ENCODE assay signal across 22 cellular contexts in genomic region chr14:99600232-99600888, GRCh38. TPM values are rescaled to one million over a fixed set of nuclear protein-coding genes. Genes with fewer than 3 reads are reported as not detected.
DNase-seq lines count a peak whose midpoint lies in the region; ATAC-seq, FAIRE-seq and TF ChIP-seq lines count a peak whose summit lies in the region.
"Had no signal": no experiment of that assay in that cellular context is flagged by ENCODE, and none has a peak within 500 bp of the region (broad histone marks: within the 10 kb centered on the region; RNA-seq: fewer than 3 reads in every experiment).

No MANE protein-coding gene starts in this region.

- peaks cover 54% of the 10 kb centered on the region for H3K4me1 Mint-ChIP-seq in neural progenitor cell

- H3K9me2 ChIP-seq in PC-3 (replicated peaks; ENCODE audit: low read length) = no peaks in the 10 kb centered on the region

- dilution Hi-C loops in endothelial cell of umbilical vein (cut with MboI; ENCODE audit: extremely low pct_ligation_motif_present, low sequenced_read_pairs) = no loop called here

- no peaks in the 10 kb centered on the region for H3K9me3 Mint-ChIP-seq in neural progenitor cell
- H3K9me3 Mint-ChIP-seq: activated naive CD4-positive, alpha-beta T cell treated with anti-CD3 and anti-CD28 coated beads, Interleukin-2, amount 50 U/mL, for 24 hours had no signal

- H3K79me2 ChIP-seq in PC-3 (ENCODE audit: low read length) = peaks cover 84% of the 10 kb centered on the region
- H3K79me2 ChIP-seq in endothelial cell of umbilical vein (ENCODE audit: control insufficient read depth, insufficient read depth, low read length) = no peaks in the 10 kb centered on the region
- H3K79me2 ChIP-seq in neural progenitor cell (ENCODE audit: low read depth) = peaks cover 84% of the 10 kb centered on the region

- peaks cover 0 to 4% (median 0%) of the 10 kb centered on the region in 11 experiments; a peak in 1 of 22 replicates for H3K27me3 ChIP-seq in BLaER1 treated with 17β-estradiol and CSF1 and Interleukin-3, amounts not matched to agents 10 nM and 100 nM
- H3K27me3 ChIP-seq in PC-3 (ENCODE audit: low read length) (no peaks in the 10 kb centered on the region), endothelial cell of umbilical vein (ENCODE audit: control insufficient read depth in 2 of 2, insufficient read depth in 2 of 2, low read length in 2 of 2) (peaks cover 0 to 5% of the 10 kb centered on the region in 2 experiments), neural progenitor cell (peaks cover 25% of the 10 kb centered on the region)
- H3K27me3 ChIP-seq: cardiac muscle cell had no signal

- ATAC-seq in PC-3 (no peak), GM18511 (IDR thresholded peaks at IDR 0.05; ENCODE audit: unreplicated experiment) (no peak), GM21367 (IDR thresholded peaks at IDR 0.05; ENCODE audit: unreplicated experiment) (no peak)
- ATAC-seq: Right ventricle myocardium inferior had no signal

- BruUV-seq in PC-3 (replicated peaks; lab: Mats Ljungman, UMichigan) (no TSS peak), endothelial cell of umbilical vein (replicated peaks; lab: Mats Ljungman, UMichigan) (no TSS peak)

- H3K4me2 ChIP-seq in BLaER1 treated with 17β-estradiol and CSF1 and Interleukin-3, amounts not matched to agents 10 nM and 100 nM = peak overlapping the region in 10 of 11 experiments; percentile 7 to 100 (median 92); a peak in 18 of 22 replicates
- H3K4me2 ChIP-seq in PC-3 (ENCODE audit: low read length) (peak overlapping the region; percentile 89), endothelial cell of umbilical vein (ENCODE audit: insufficient read depth, low read length) (no peak overlapping the region), neural progenitor cell (no peak overlapping the region)

- H3K4me3 Mint-ChIP-seq in neural progenitor cell = peak overlapping the region; percentile 38

- H3K9me3 ChIP-seq in BLaER1 treated with 17β-estradiol and CSF1 and Interleukin-3, amounts not matched to agents 10 nM and 100 nM (replicated peaks in 1 of 11) = no peaks in the 10 kb centered on the region
- H3K9me3 ChIP-seq in PC-3 (ENCODE audit: low read length) = no peaks in the 10 kb centered on the region
- no peaks in the 10 kb centered on the region for H3K9me3 ChIP-seq in endothelial cell of umbilical vein (replicated peaks; ENCODE audit: control insufficient read depth, insufficient read depth, low read length)
- no peaks in the 10 kb centered on the region for H3K9me3 ChIP-seq in neural progenitor cell (ENCODE audit: low read depth)
- H3K9me3 ChIP-seq: spleen had no signal

- CTCF ChIA-PET in PC-3 (lab: Charles Lee) (no interaction called here), endothelial cell of umbilical vein (lab: Charles Lee) (interaction anchor here (1.1 to 8.0 kb wide), 3 partner anchors 9 to 25 kb away, joined by 3 to 61 read pairs (median 8); no protein-coding TSS in a partner anchor)

- no peak overlapping the region for H3K27ac ChIP-seq in BLaER1 treated with 17β-estradiol and CSF1 and Interleukin-3, amounts not matched to agents 10 nM and 100 nM
- no peak overlapping the region for H3K27ac ChIP-seq in PC-3 (ENCODE audit: low read length)
- no peak overlapping the region for H3K27ac ChIP-seq in endothelial cell of umbilical vein (ENCODE audit: insufficient read depth, low read depth, low read length)
- no peak overlapping the region for H3K27ac ChIP-seq in neural progenitor cell
- H3K27ac ChIP-seq: GM23248 had no signal

- no peaks in the 10 kb centered on the region for H3K9me1 ChIP-seq in endothelial cell of umbilical vein (replicated peaks; ENCODE audit: control insufficient read depth, extremely low read depth, insufficient read depth, low read length)

- H3K4me1 ChIP-seq in BLaER1 treated with 17β-estradiol and CSF1 and Interleukin-3, amounts not matched to agents 10 nM and 100 nM = peaks cover 44 to 84% (median 82%) of the 10 kb centered on the region in 10 experiments
- H3K4me1 ChIP-seq in PC-3 (ENCODE audit: insufficient read depth, low read length) (peaks cover 28% of the 10 kb centered on the region), endothelial cell of umbilical vein (ENCODE audit: control insufficient read depth, extremely low read depth, insufficient read depth, low read length) (peaks cover 37% of the 10 kb centered on the region), neural progenitor cell (peaks cover 42% of the 10 kb centered on the region)

- H3F3A ChIP-seq in PC-3 (ENCODE audit: low read length, unreplicated experiment) (no peaks in the 10 kb centered on the region), neural progenitor cell (ENCODE audit: low read depth) (peaks cover 40% of the 10 kb centered on the region)

- H2AFZ ChIP-seq in PC-3 (ENCODE audit: low read length) (no peak overlapping the region), endothelial cell of umbilical vein (ENCODE audit: low read depth, low read length) (no peak overlapping the region), neural progenitor cell (replicated peaks) (no peak overlapping the region)
- H2AFZ ChIP-seq: GM23248 had no signal

- no peaks in the 10 kb centered on the region for H3K36me3 Mint-ChIP-seq in neural progenitor cell
- H3K36me3 Mint-ChIP-seq: activated naive CD4-positive, alpha-beta T cell treated with anti-CD3 and anti-CD28 coated beads, Interleukin-2, amount 50 U/mL, for 24 hours had no signal

- H3K36me3 ChIP-seq in BLaER1 treated with 17β-estradiol and CSF1 and Interleukin-3, amounts not matched to agents 10 nM and 100 nM = no peaks in the 10 kb centered on the region; a peak in 1 of 22 replicates
- no peaks in the 10 kb centered on the region for H3K36me3 ChIP-seq in PC-3 (ENCODE audit: low read depth, low read length)
- H3K36me3 ChIP-seq in endothelial cell of umbilical vein (ENCODE audit: control insufficient read depth in 2 of 2, extremely low read depth in 1 of 2, insufficient read depth in 2 of 2, low read length in 2 of 2) = no peaks in the 10 kb centered on the region
- no peaks in the 10 kb centered on the region for H3K36me3 ChIP-seq in neural progenitor cell
- H3K36me3 ChIP-seq: cardiac muscle cell, spleen had no signal

- intact Hi-C loops in PC-3 (cut with micrococcal nuclease) (no loop called here), endothelial cell of umbilical vein (cut with micrococcal nuclease) (loop anchor here (5.0 kb wide), 1 partner anchor 152 kb away; no protein-coding TSS in a partner anchor)

- H4K20me1 ChIP-seq in BLaER1 treated with 17β-estradiol and CSF1 and Interleukin-3, amounts not matched to agents 10 nM and 100 nM = peaks cover 0 to 67% (median 16%) of the 10 kb centered on the region in 11 experiments; a peak in 13 of 22 replicates
- H4K20me1 ChIP-seq in PC-3 (ENCODE audit: low read length) (peaks cover 60% of the 10 kb centered on the region), endothelial cell of umbilical vein (replicated peaks; ENCODE audit: control insufficient read depth, extremely low read depth, insufficient read depth, low read length) (no peaks in the 10 kb centered on the region), neural progenitor cell (ENCODE audit: low read depth) (peaks cover 81% of the 10 kb centered on the region)

- no peak for TF ChIP-seq POLR2A in endothelial cell of umbilical vein (IDR thresholded peaks at IDR 0.05; ENCODE audit: low read depth, low read length)

- no peak for TF ChIP-seq CTCF in PC-3 (conservative IDR thresholded peaks at IDR 0.05; ENCODE audit: low read depth, low read length)
- TF ChIP-seq CTCF in endothelial cell of umbilical vein (IDR thresholded peaks at IDR 0.05; ENCODE audit: extremely low read depth in 1 of 2, insufficient read depth in 1 of 2, low read depth in 1 of 2, low read length in 2 of 2) = no peak
- no peak for TF ChIP-seq CTCF in neural progenitor cell (IDR thresholded peaks at IDR 0.05)

- H3K27me3 Mint-ChIP-seq in neural progenitor cell (ENCODE audit: insufficient read depth, low read depth) = peaks cover 11% of the 10 kb centered on the region
- H3K27me3 Mint-ChIP-seq: activated naive CD4-positive, alpha-beta T cell treated with anti-CD3 and anti-CD28 coated beads, Interleukin-2, amount 50 U/mL, for 24 hours had no signal

- POLR2A ChIA-PET in PC-3 (lab: Charles Lee; ENCODE audit: unreplicated experiment) = no interaction called here
- POLR2A ChIA-PET in endothelial cell of umbilical vein (lab: Charles Lee) = no interaction called here

- no peak overlapping the region for H3K27ac Mint-ChIP-seq in neural progenitor cell
- H3K27ac Mint-ChIP-seq: activated naive CD4-positive, alpha-beta T cell treated with anti-CD3 and anti-CD28 coated beads, Interleukin-2, amount 50 U/mL, for 24 hours had no signal

- peak; percentile 66 for FAIRE-seq in endothelial cell of umbilical vein (lab: Jason Lieb, UNC)
- FAIRE-seq: HTR-8/SVneo had no signal

- H3K4me3 ChIP-seq in BLaER1 treated with 17β-estradiol and CSF1 and Interleukin-3, amounts not matched to agents 10 nM and 100 nM = no peak overlapping the region
- H3K4me3 ChIP-seq in PC-3 (ENCODE audit: low read length) = peak overlapping the region; percentile 75; the same call in 1 of the 2 replicates
- H3K4me3 ChIP-seq in endothelial cell of umbilical vein (replicated peaks in 1 of 3; ENCODE audit: insufficient read depth in 1 of 3, low read depth in 1 of 3, low read length in 3 of 3) = no peak overlapping the region
- H3K4me3 ChIP-seq in neural progenitor cell = no peak overlapping the region
- H3K4me3 ChIP-seq: cardiac muscle cell, GM23248 had no signal

- peak overlapping the region in 1 of 11 experiments; percentile 82; a peak in 1 of 22 replicates for H3K9ac ChIP-seq in BLaER1 treated with 17β-estradiol and CSF1 and Interleukin-3, amounts not matched to agents 10 nM and 100 nM
- H3K9ac ChIP-seq in PC-3 (ENCODE audit: low read length) = no peak overlapping the region
- H3K9ac ChIP-seq in endothelial cell of umbilical vein (replicated peaks; ENCODE audit: extremely low read depth, insufficient read depth, low read length) = no peak overlapping the region
- no peak overlapping the region for H3K9ac ChIP-seq in neural progenitor cell
- H3K9ac ChIP-seq: GM23248 had no signal

- DNase-seq in PC-3 (no peak), endothelial cell of umbilical vein (ENCODE audit: low read depth, low spot score) (no peak), neural progenitor cell (ENCODE audit: low spot score) (no peak), germinal center (ENCODE audit: low spot score) (no peak)
- no peak for DNase-seq in activated CD4-positive, CD25-positive, alpha-beta regulatory T cell (lab: John Stamatoyannopoulos, UW)
- DNase-seq: activated CD4-positive, alpha-beta T cell treated with anti-CD3 and anti-CD28 coated beads, Interleukin-2, amount 50 U/mL, for 1 hour; DMS153; effector memory CD4-positive, alpha-beta T cell; foreskin fibroblast; GM23248; MM.1S; NCI-H2081 treated with DMSO at 0.1 percent for 48 hours; NCI-H82; spleen; T-helper 9 cell had no signal

RNA-seq across cellular contexts. Expression of gene CCDC85C, which starts 3.6 kb away (rescaled TPM):
- total RNA-seq in PC-3 (2014; rRNA removed) = 36.4 and 44.6 TPM in 2 replicates
- 17.8 and 22.2 TPM in 2 replicates for total RNA-seq in endothelial cell of umbilical vein
- 6.5 and 7.5 TPM in 2 replicates for polyA plus RNA-seq in endothelial cell of umbilical vein
- 8.3 and 10.0 TPM in 2 replicates for polyA plus RNA-seq in endothelial cell of umbilical vein (2011; cell fraction: cytosol; rRNA removed)
- polyA plus RNA-seq in endothelial cell of umbilical vein (2011; cell fraction: nucleus; rRNA removed) = 8.3 and 9.3 TPM in 2 replicates
- polyA plus RNA-seq in endothelial cell of umbilical vein (2012) = 9.1 and 9.5 TPM in 2 replicates
- 13.6 and 14.0 TPM in 2 replicates for polyA minus RNA-seq in endothelial cell of umbilical vein
- polyA minus RNA-seq in endothelial cell of umbilical vein (2011; cell fraction: cytosol; rRNA and poly(A)+ RNA removed) = 29.1 TPM
- polyA minus RNA-seq in endothelial cell of umbilical vein (2011; cell fraction: nucleus; rRNA and poly(A)+ RNA removed) = 4.2 and 5.7 TPM in 2 replicates
- total RNA-seq in neural progenitor cell (ENCODE audit: low replicate concordance) = 19.0 and 41.3 TPM in 2 replicates

RNA-seq across cellular contexts. Expression of gene HHIPL1, which starts 44.6 kb away (rescaled TPM):
- total RNA-seq in PC-3 (2014; rRNA removed) = 0.84 and 0.92 TPM in 2 replicates
- 2.0 and 2.1 TPM in 2 replicates for total RNA-seq in endothelial cell of umbilical vein
- polyA plus RNA-seq in endothelial cell of umbilical vein = 1.3 TPM in 2 replicates
- polyA plus RNA-seq in endothelial cell of umbilical vein (2011; cell fraction: cytosol; rRNA removed) = 0.63 and 0.96 TPM in 2 replicates
- 0.99 and 1.3 TPM in 2 replicates for polyA plus RNA-seq in endothelial cell of umbilical vein (2011; cell fraction: nucleus; rRNA removed)
- 1.3 and 2.9 TPM in 2 replicates for polyA plus RNA-seq in endothelial cell of umbilical vein (2012)
- polyA minus RNA-seq in endothelial cell of umbilical vein = 0.96 and 1.5 TPM in 2 replicates
- not detected for polyA minus RNA-seq in endothelial cell of umbilical vein (2011; cell fraction: cytosol; rRNA and poly(A)+ RNA removed)
- polyA minus RNA-seq in endothelial cell of umbilical vein (2011; cell fraction: nucleus; rRNA and poly(A)+ RNA removed) = 1.2 and 2.0 TPM in 2 replicates
- total RNA-seq in neural progenitor cell (ENCODE audit: low replicate concordance) = 0.32 and 1.2 TPM in 2 replicates

Comparison
In these comparisons a context has a peak if more than half of its experiments do, and no peak if none do; other contexts are left out.
1. H3K4me2 ChIP-seq: peak in BLaER1 treated with 17β-estradiol and CSF1 and Interleukin-3, amounts not matched to agents 10 nM and 100 nM (10 of 11) and PC-3 (single experiment); none in endothelial cell of umbilical vein (single experiment) and neural progenitor cell (single experiment).